Comparison of ENCODE assay signal across 8 cellular contexts in genomic region chr20:64077876-64078551, GRCh38.
DNase-seq lines count a peak whose midpoint lies in the region; ATAC-seq lines count a peak whose summit lies in the region.

No MANE protein-coding gene starts in this region.

- peak; percentile 66 for ATAC-seq in central memory CD8-positive, alpha-beta T cell (replicated peaks; ENCODE audit: extremely low read depth, poor library complexity, severe bottlenecking)
- ATAC-seq in HG02885 (IDR thresholded peaks at IDR 0.05; ENCODE audit: poor library complexity, unreplicated experiment) = no peak
- no peak for ATAC-seq in GM19035 (IDR thresholded peaks at IDR 0.05; ENCODE audit: unreplicated experiment)

- H3K4me1 Mint-ChIP-seq in central memory CD8-positive, alpha-beta T cell = peaks cover 49% of the 10 kb centered on the region

- H3K4me3 ChIP-seq in rectal smooth muscle tissue (ENCODE audit: low read length) = peak overlapping the region; percentile 74

- no peaks in the 10 kb centered on the region for H3K9me3 Mint-ChIP-seq in central memory CD8-positive, alpha-beta T cell

- H3K27me3 Mint-ChIP-seq in central memory CD8-positive, alpha-beta T cell = no peaks in the 10 kb centered on the region

- peaks cover 13% of the 10 kb centered on the region for H3K36me3 Mint-ChIP-seq in central memory CD8-positive, alpha-beta T cell (ENCODE audit: insufficient read depth)

- H3K27ac Mint-ChIP-seq in central memory CD8-positive, alpha-beta T cell (ENCODE audit: low read depth) = peak overlapping the region; percentile 70

- H3K27me3 ChIP-seq in rectal smooth muscle tissue (ENCODE audit: control insufficient read depth, insufficient read depth, low read length) = peaks cover 8% of the 10 kb centered on the region

- no peak overlapping the region for H3K27ac ChIP-seq in rectal smooth muscle tissue (ENCODE audit: low read depth, low read length)

- no peak overlapping the region for H3K9ac ChIP-seq in rectal smooth muscle tissue (ENCODE audit: low read length)

- peak overlapping the region; percentile 93 for H3K4me3 Mint-ChIP-seq in central memory CD8-positive, alpha-beta T cell

- no peaks in the 10 kb centered on the region for H3K36me3 ChIP-seq in rectal smooth muscle tissue (ENCODE audit: control insufficient read depth, insufficient read depth, low read length)

- peak; percentile 42 for DNase-seq in GM19240 (ENCODE audit: insufficient read length, low spot score)
- peak; percentile 79 for DNase-seq in SKM-1 treated with dmso at 0.1 percent for 144 hours (lab: John Stamatoyannopoulos, UW; ENCODE audit: unreplicated experiment)
- peak; percentile 49 to 59 for DNase-seq in central memory CD8-positive, alpha-beta T cell (ENCODE audit: low spot score in 2 of 2)
- DNase-seq in NCI-H226 = no peak
- no peak for DNase-seq in cortex of kidney (lab: John Stamatoyannopoulos, UW)

- peaks cover 9% of the 10 kb centered on the region for H3K4me1 ChIP-seq in rectal smooth muscle tissue (ENCODE audit: control insufficient read depth, insufficient read depth, low read length)

Comparison
In these comparisons a context has a peak if more than half of its experiments do, and no peak if none do; other contexts are left out.
1. DNase-seq: peak in GM19240 (single experiment), SKM-1 treated with dmso at 0.1 percent for 144 hours (single experiment) and central memory CD8-positive, alpha-beta T cell (2 of 2); none in NCI-H226 (single experiment) and cortex of kidney (single experiment).